Comparison of ENCODE assay signal across 1 cellular context in the genomic region with DNA sequence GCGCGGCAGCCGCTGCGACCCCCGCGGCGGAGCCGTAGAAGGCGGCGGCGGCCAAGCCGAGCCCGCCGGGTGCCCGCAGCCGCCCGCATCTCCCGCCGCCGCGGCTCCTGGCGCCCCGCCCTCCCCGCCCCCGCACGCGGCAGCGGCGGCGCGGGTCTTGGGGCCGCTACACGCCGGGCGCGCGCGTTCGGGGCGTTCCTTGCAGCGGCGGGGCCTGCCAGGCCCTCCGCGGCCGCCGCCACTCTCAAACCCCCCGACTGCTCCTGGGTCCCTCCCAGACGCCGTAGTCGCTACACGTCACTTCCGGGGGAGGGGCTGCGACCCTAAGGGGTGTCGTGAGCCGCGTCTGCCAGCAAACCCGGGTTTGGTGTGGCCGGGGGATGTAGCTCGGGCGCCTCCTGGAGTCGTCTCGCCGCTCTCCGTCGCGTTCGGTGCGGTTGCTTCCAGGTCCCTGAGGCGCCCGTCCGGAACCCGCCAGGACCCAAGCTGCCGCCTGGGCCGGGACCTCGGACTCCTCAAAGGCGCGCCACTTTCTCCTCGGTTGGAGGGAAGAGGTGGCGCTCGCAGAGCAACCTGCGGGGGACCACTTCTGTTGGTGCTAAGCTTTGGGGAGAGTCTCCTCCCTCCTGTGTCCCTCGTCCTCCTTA.
A peak's percentile ranks its signal among the peaks of the same experiment; 100 is the strongest.
TF ChIP-seq lines count a peak whose summit lies in the region.

A gene with protein sequence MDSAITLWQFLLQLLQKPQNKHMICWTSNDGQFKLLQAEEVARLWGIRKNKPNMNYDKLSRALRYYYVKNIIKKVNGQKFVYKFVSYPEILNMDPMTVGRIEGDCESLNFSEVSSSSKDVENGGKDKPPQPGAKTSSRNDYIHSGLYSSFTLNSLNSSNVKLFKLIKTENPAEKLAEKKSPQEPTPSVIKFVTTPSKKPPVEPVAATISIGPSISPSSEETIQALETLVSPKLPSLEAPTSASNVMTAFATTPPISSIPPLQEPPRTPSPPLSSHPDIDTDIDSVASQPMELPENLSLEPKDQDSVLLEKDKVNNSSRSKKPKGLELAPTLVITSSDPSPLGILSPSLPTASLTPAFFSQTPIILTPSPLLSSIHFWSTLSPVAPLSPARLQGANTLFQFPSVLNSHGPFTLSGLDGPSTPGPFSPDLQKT (minus strand): TSS at position 285 of the 647 bp plus-strand sequence. CDS start 8,129 bp downstream, outside the sequence.

TF ChIP-seq in HCT116, 20 proteins besides CTCF, POLR2A, EP300 and RAD21 (continued from another document):
- TF ChIP-seq, protein P1, sequence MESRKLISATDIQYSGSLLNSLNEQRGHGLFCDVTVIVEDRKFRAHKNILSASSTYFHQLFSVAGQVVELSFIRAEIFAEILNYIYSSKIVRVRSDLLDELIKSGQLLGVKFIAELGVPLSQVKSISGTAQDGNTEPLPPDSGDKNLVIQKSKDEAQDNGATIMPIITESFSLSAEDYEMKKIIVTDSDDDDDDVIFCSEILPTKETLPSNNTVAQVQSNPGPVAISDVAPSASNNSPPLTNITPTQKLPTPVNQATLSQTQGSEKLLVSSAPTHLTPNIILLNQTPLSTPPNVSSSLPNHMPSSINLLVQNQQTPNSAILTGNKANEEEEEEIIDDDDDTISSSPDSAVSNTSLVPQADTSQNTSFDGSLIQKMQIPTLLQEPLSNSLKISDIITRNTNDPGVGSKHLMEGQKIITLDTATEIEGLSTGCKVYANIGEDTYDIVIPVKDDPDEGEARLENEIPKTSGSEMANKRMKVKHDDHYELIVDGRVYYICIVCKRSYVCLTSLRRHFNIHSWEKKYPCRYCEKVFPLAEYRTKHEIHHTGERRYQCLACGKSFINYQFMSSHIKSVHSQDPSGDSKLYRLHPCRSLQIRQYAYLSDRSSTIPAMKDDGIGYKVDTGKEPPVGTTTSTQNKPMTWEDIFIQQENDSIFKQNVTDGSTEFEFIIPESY (IDR thresholded peaks at IDR 0.05; ENCODE audit: extremely low read depth, insufficient replicate concordance, low read length): peak; percentile 86
- TF ChIP-seq EGR1 (IDR thresholded peaks at IDR 0.05; ENCODE audit: low read depth) (peak; percentile 57; the same call in 1 of the 2 replicates), SIN3A (IDR thresholded peaks at IDR 0.05; ENCODE audit: low read depth) (peak; percentile 85), CEBPB (IDR thresholded peaks at IDR 0.05; ENCODE audit: low read depth) (no peak)
- TF ChIP-seq, protein P2, sequence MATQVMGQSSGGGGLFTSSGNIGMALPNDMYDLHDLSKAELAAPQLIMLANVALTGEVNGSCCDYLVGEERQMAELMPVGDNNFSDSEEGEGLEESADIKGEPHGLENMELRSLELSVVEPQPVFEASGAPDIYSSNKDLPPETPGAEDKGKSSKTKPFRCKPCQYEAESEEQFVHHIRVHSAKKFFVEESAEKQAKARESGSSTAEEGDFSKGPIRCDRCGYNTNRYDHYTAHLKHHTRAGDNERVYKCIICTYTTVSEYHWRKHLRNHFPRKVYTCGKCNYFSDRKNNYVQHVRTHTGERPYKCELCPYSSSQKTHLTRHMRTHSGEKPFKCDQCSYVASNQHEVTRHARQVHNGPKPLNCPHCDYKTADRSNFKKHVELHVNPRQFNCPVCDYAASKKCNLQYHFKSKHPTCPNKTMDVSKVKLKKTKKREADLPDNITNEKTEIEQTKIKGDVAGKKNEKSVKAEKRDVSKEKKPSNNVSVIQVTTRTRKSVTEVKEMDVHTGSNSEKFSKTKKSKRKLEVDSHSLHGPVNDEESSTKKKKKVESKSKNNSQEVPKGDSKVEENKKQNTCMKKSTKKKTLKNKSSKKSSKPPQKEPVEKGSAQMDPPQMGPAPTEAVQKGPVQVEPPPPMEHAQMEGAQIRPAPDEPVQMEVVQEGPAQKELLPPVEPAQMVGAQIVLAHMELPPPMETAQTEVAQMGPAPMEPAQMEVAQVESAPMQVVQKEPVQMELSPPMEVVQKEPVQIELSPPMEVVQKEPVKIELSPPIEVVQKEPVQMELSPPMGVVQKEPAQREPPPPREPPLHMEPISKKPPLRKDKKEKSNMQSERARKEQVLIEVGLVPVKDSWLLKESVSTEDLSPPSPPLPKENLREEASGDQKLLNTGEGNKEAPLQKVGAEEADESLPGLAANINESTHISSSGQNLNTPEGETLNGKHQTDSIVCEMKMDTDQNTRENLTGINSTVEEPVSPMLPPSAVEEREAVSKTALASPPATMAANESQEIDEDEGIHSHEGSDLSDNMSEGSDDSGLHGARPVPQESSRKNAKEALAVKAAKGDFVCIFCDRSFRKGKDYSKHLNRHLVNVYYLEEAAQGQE (IDR thresholded peaks at IDR 0.05; ENCODE audit: low read depth): no peak
